In genomic region chr1:246450485-246451251, GRCh38 we compare ENCODE assay signal across 8 cellular contexts. TPM values are rescaled to one million over a fixed set of nuclear protein-coding genes. Genes with fewer than 3 reads are reported as not detected.
DNase-seq lines count a peak whose midpoint lies in the region; ATAC-seq and TF ChIP-seq lines count a peak whose summit lies in the region.

No MANE protein-coding gene starts in this region.

- H3K4me3 ChIP-seq in WI38 (ENCODE audit: low read depth, low read length), result no peak overlapping the region
- no peak overlapping the region for H3K4me3 ChIP-seq in transverse colon
- H3K4me3 ChIP-seq in vagina, result no peak overlapping the region

- intact Hi-C loops in transverse colon (cut with DNase I; ENCODE audit: low total_unique reads), result no loop called here
- intact Hi-C loops in vagina (cut with DNase I), result no loop called here

- 71% methylated on average over 7 to 8 of the region's 8 CpGs for WGBS in transverse colon (ENCODE audit: low coverage in 1 of 2), 2 donors

- H3K9me3 ChIP-seq in transverse colon (no peaks in the 10 kb centered on the region), vagina (no peaks in the 10 kb centered on the region)

- H3K4me1 ChIP-seq in transverse colon, result no peaks in the 10 kb centered on the region
- H3K4me1 ChIP-seq in vagina, result no peaks in the 10 kb centered on the region

- DNase-seq in AG08395 (ENCODE audit: low spot score) (peak; percentile 52), GM13977 (ENCODE audit: low spot score) (peak; percentile 51), NCI-H2029 (lab: John Stamatoyannopoulos, UW) (peak; percentile 60), inferior parietal cortex (ENCODE audit: extremely low spot score) (peak; percentile 39), transverse colon (no peak), vagina (ENCODE audit: extremely low spot score in 2 of 2) (no peak)

- no peaks in the 10 kb centered on the region for H3K27me3 ChIP-seq in transverse colon
- H3K27me3 ChIP-seq in vagina, result no peaks in the 10 kb centered on the region

- ATAC-seq in GM21619 (IDR thresholded peaks at IDR 0.05; ENCODE audit: unreplicated experiment), result no peak

- H3K36me3 ChIP-seq in transverse colon (no peaks in the 10 kb centered on the region), vagina (no peaks in the 10 kb centered on the region)

- no peak for TF ChIP-seq POLR2A in transverse colon (IDR thresholded peaks at IDR 0.05)
- TF ChIP-seq POLR2A in vagina (IDR thresholded peaks at IDR 0.05), result no peak

- in situ Hi-C loops in GM13977 (cut with MboI; ENCODE audit: low pct_unique_long_range_greater_than_20kb, low sequenced_read_pairs, unreplicated experiment), result loop anchor here (10.0 to 25.0 kb wide), 2 partner anchors 446 to 1288 kb away; partner anchors contain the start of gene KIF26B
- in situ Hi-C loops in transverse colon (cut with MboI; ENCODE audit: low pct_ligation_motif_present in 1 of 4, low pct_unique_long_range_greater_than_20kb in 1 of 4, low sequenced_read_pairs in 3 of 4), result loop anchor here in 1 of 4 donors (25.0 kb wide), 1 partner anchor 438 kb away; no protein-coding TSS in a partner anchor

- TF ChIP-seq CTCF in GM13977 (IDR thresholded peaks at IDR 0.05; ENCODE audit: extremely low read depth, insufficient read depth, missing control alignments), result peak; percentile 63
- peak; percentile 30; the same call in 1 of the 2 replicates for TF ChIP-seq CTCF in WI38 (IDR thresholded peaks at IDR 0.05; ENCODE audit: low read depth, low read length)
- peak; percentile 38 to 56 (median 52) for TF ChIP-seq CTCF in transverse colon (IDR thresholded peaks at IDR 0.05)
- TF ChIP-seq CTCF in vagina (IDR thresholded peaks at IDR 0.05), result no peak

- no peak for TF ChIP-seq EP300 in transverse colon (IDR thresholded peaks at IDR 0.05; ENCODE audit: low read depth)

- H3K27ac ChIP-seq in transverse colon, result no peak overlapping the region
- no peak overlapping the region for H3K27ac ChIP-seq in vagina

RNA-seq across cellular contexts. Expression of gene SMYD3, which starts 56.4 kb away (rescaled TPM):
- total RNA-seq in transverse colon (10 to 100 TPM; 10.5 to 31.3 (median 25.8) TPM), vagina (22.3 TPM)

Comparison
In these comparisons a context has a peak if more than half of its experiments do, and no peak if none do; other contexts are left out.
1. DNase-seq: peak in AG08395 (single experiment), GM13977 (single experiment), NCI-H2029 (single experiment) and inferior parietal cortex (single experiment); none in transverse colon (single experiment) and vagina (0 of 2).
2. CTCF ChIP-seq: peak in GM13977 (single experiment), WI38 (single experiment) and transverse colon (5 of 5); none in vagina (0 of 3).